8 cellular contexts compared by ENCODE assay signal in the genomic region with DNA sequence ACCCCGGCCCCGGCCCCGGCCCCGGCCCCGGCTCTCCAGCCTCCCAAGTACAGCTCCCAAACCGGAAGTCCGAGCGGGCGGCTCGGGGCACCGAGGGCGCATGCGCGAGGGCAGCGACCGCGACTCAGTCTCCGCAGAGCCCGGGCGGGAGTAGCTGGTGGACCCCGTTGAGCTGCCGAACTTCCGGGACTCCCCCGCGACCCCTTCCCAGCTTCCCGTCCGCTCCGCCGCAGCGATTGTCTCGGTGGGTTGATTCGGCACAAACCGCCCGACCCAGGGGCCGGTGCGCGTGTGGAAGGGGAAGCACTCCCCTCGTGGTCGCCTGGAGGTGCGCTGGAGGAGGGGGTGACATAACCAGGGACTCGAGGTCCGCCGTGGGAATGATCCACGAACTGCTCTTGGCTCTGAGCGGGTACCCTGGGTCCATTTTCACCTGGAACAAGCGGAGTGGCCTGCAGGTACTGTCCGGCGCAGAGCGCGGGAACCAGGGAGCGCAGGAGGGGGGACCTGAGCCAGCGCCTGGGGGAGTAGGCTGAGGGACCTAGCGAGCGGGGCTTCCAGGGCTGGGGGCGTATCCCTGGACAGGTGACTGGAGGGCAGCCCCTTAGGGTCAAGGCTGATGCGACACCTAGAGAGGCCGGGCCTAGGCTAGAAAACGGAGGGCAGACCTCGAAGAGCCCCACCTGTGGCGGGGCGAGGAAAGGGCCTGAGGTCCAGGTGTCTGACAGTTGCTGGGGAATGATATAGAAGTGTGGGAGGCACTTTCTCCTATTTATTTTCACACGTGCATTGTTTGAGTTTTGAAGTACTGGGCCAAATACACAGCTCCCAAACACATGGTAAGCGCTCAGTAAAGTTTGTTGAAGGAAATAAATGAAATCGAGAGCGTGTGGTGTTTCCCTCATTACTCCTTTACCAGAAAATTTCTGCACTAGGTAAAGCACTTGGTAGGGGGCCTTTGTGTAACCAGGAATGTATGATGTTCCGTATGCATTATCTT. TPM values are rescaled to one million over a fixed set of nuclear protein-coding genes. Genes with fewer than 3 reads are reported as not detected.
DNase-seq lines count a peak whose midpoint lies in the region; ATAC-seq and TF ChIP-seq lines count a peak whose summit lies in the region.

A gene with protein sequence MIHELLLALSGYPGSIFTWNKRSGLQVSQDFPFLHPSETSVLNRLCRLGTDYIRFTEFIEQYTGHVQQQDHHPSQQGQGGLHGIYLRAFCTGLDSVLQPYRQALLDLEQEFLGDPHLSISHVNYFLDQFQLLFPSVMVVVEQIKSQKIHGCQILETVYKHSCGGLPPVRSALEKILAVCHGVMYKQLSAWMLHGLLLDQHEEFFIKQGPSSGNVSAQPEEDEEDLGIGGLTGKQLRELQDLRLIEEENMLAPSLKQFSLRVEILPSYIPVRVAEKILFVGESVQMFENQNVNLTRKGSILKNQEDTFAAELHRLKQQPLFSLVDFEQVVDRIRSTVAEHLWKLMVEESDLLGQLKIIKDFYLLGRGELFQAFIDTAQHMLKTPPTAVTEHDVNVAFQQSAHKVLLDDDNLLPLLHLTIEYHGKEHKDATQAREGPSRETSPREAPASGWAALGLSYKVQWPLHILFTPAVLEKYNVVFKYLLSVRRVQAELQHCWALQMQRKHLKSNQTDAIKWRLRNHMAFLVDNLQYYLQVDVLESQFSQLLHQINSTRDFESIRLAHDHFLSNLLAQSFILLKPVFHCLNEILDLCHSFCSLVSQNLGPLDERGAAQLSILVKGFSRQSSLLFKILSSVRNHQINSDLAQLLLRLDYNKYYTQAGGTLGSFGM (plus strand): TSS at position 127 of the 1,000 bp plus-strand sequence. CDS start 254 bp downstream, at position 381.
ZSCAN29 (minus strand) TSS at position 69 of the 1,000 bp plus-strand sequence. CDS start 1,130 bp downstream, outside the sequence.

- no peaks in the 10 kb centered on the region for H3K9me3 ChIP-seq in CD8-positive, alpha-beta memory T cell (ENCODE audit: low read length)
- no peaks in the 10 kb centered on the region for H3K9me3 ChIP-seq in OCI-LY1 (ENCODE audit: low read length)
- H3K9me3 ChIP-seq in mucosa of rectum (ENCODE audit: control insufficient read depth in 2 of 2, low read length in 2 of 2) = no peaks in the 10 kb centered on the region

- H4K20me1 ChIP-seq in OCI-LY1 (ENCODE audit: insufficient read depth, low read length) = no peaks in the 10 kb centered on the region

- 0 out of 2 replicates have a peak, but pooled peaks cover 6% of the 10 kb centered on the region for H3F3A ChIP-seq in OCI-LY1 (ENCODE audit: insufficient read depth, low read length)

- peak within 1 kb of the TSS; percentile 79 for H3K9ac ChIP-seq in OCI-LY1 (ENCODE audit: low read length)
- peak within 1 kb of the TSS; percentile 80 to 94 for H3K9ac ChIP-seq in mucosa of rectum (ENCODE audit: low read depth in 1 of 2, low read length in 2 of 2)

- peaks cover under 1% of the 10 kb centered on the region for H3K36me3 ChIP-seq in CD8-positive, alpha-beta memory T cell (ENCODE audit: insufficient read depth, low read length)
- H3K36me3 ChIP-seq in OCI-LY1 (ENCODE audit: insufficient read depth, low read length) (peaks cover 33% of the 10 kb centered on the region), mucosa of rectum (ENCODE audit: control insufficient read depth in 2 of 2, insufficient read depth in 2 of 2, low read length in 2 of 2) (peaks cover 13 to 18% of the 10 kb centered on the region in 2 donors)

- TF ChIP-seq POLR2A in erythroblast (IDR thresholded peaks at IDR 0.05; ENCODE audit: low read length) = peak; percentile 69

- ATAC-seq in GM19467 (IDR thresholded peaks at IDR 0.05; ENCODE audit: unreplicated experiment) = peak; percentile 71

- POLR2A ChIA-PET in CD8-positive, alpha-beta memory T cell (lab: Charles Lee) = interaction anchor here (0.5 to 1.2 kb wide), 3 partner anchors 41 to 1178 kb away, joined by 3 to 5 read pairs (median 3); partner anchors contain the start of genes HYPK, LCMT2 and SERINC4

- H3K36me3 Mint-ChIP-seq in CD8-positive, alpha-beta memory T cell = peaks cover 22 to 44% (median 33%) of the 10 kb centered on the region in 3 donors

- H3K4me1 ChIP-seq in CD8-positive, alpha-beta memory T cell (ENCODE audit: insufficient read depth, low read length) = peaks cover 27% of the 10 kb centered on the region
- H3K4me1 ChIP-seq in OCI-LY1 (ENCODE audit: insufficient read depth, low read length, severe bottlenecking) (peaks cover 51% of the 10 kb centered on the region), mucosa of rectum (ENCODE audit: control insufficient read depth in 2 of 2, insufficient read depth in 2 of 2, low read length in 2 of 2) (peaks cover 18 to 22% of the 10 kb centered on the region in 2 donors)

- H3K27me3 ChIP-seq in CD8-positive, alpha-beta memory T cell (ENCODE audit: insufficient read depth, low read length, poor library complexity, severe bottlenecking) = no peaks in the 10 kb centered on the region
- H3K27me3 ChIP-seq in OCI-LY1 (ENCODE audit: insufficient read depth, low read length) = no peaks in the 10 kb centered on the region
- no peaks in the 10 kb centered on the region for H3K27me3 ChIP-seq in mucosa of rectum (ENCODE audit: control insufficient read depth in 2 of 2, insufficient read depth in 2 of 2, low read length in 2 of 2)

- peak within 1 kb of the TSS; percentile 83 for H3K4me2 ChIP-seq in OCI-LY1 (ENCODE audit: low read length)

- peaks cover 18% of the 10 kb centered on the region; the same call in 1 of the 2 replicates for H3K79me2 ChIP-seq in OCI-LY1 (ENCODE audit: insufficient read depth, low read length)

- peak within 1 kb of the TSS; percentile 80 for H3K4me3 ChIP-seq in CD8-positive, alpha-beta memory T cell (ENCODE audit: low read length)
- H3K4me3 ChIP-seq in OCI-LY1 (ENCODE audit: low read depth, low read length, poor library complexity, severe bottlenecking) = peak within 1 kb of the TSS; percentile 74
- peak within 1 kb of the TSS; percentile 96 for H3K4me3 ChIP-seq in mucosa of rectum (ENCODE audit: low read length in 2 of 2)

- no peak within 1 kb of the TSS for H2AFZ ChIP-seq in OCI-LY1 (ENCODE audit: low read length)

- peak; percentile 58 for TF ChIP-seq CTCF in OCI-LY1 (IDR thresholded peaks at IDR 0.05; ENCODE audit: low read length)

- peak; percentile 66 to 84 (median 72) for DNase-seq in CD8-positive, alpha-beta memory T cell
- DNase-seq in HUDEP-2 (lab: John Stamatoyannopoulos, UW; ENCODE audit: unreplicated experiment in 76 of 76) = peak in 73 of 76 experiments; percentile 6 to 85 (median 64)
- DNase-seq in activated T-cell treated with anti-CD3 and anti-CD28 coated beads for 24 hours (ENCODE audit: low read depth) = peak; percentile 75
- peak; percentile 87 to 91 for DNase-seq in erythroblast (lab: John Stamatoyannopoulos, UW)
- DNase-seq in stimulated activated CD8-positive, alpha-beta memory T cell treated with anti-CD3 and anti-CD28 coated beads, Interleukin-4, amount 100 ng/mL, for 48 hours = peak; percentile 87

- peak within 1 kb of the TSS; percentile 90 to 96 (median 92) for H3K4me3 Mint-ChIP-seq in CD8-positive, alpha-beta memory T cell

- peaks cover 19 to 30% (median 26%) of the 10 kb centered on the region in 5 donors for H3K9me3 Mint-ChIP-seq in CD8-positive, alpha-beta memory T cell

- H3K27me3 Mint-ChIP-seq in CD8-positive, alpha-beta memory T cell = no peaks in the 10 kb centered on the region

- peak within 1 kb of the TSS; percentile 72 to 98 (median 90) for H3K27ac Mint-ChIP-seq in CD8-positive, alpha-beta memory T cell

- no peaks in the 10 kb centered on the region for H3K9me2 ChIP-seq in OCI-LY1 (ENCODE audit: low read depth, low read length)

- H3K27ac ChIP-seq in CD8-positive, alpha-beta memory T cell (ENCODE audit: low read depth, low read length) = peak within 1 kb of the TSS; percentile 77
- peak within 1 kb of the TSS; percentile 57 for H3K27ac ChIP-seq in OCI-LY1 (ENCODE audit: low read depth, low read length, poor library complexity, severe bottlenecking)
- peak within 1 kb of the TSS; percentile 10 to 43 for H3K27ac ChIP-seq in mucosa of rectum (ENCODE audit: low read depth in 2 of 2, low read length in 2 of 2)

- peaks cover 60 to 67% (median 65%) of the 10 kb centered on the region in 3 donors for H3K4me1 Mint-ChIP-seq in CD8-positive, alpha-beta memory T cell

- CTCF ChIA-PET in CD8-positive, alpha-beta memory T cell (lab: Charles Lee) = interaction anchor here (1.2 to 1.5 kb wide), 5 partner anchors 9 to 143 kb away, joined by 4 to 7 read pairs (median 4); no protein-coding TSS in a partner anchor

RNA-seq across cellular contexts. Expression of the first gene that starts in this region (rescaled TPM):
- 10 to 100 TPM; 39.1 to 44.0 TPM for total RNA-seq in CD8-positive, alpha-beta memory T cell
- polyA plus RNA-seq in CD8-positive, alpha-beta memory T cell = 11.3 TPM

RNA-seq across cellular contexts. Expression of gene ZSCAN29, which starts in this region (rescaled TPM):
- 10 to 100 TPM; 25.3 to 26.6 TPM for total RNA-seq in CD8-positive, alpha-beta memory T cell
- 7.5 TPM for polyA plus RNA-seq in CD8-positive, alpha-beta memory T cell

Comparison
In these comparisons a context has a peak if more than half of its experiments do, and no peak if none do; other contexts are left out.
1. Peak in every context shown above with its lines: DNase-seq, ATAC-seq, H3K4me3 ChIP-seq and H3K27ac ChIP-seq.
2. H3K27ac ChIP-seq: peak in every context shown above with its lines; median percentile 77 in CD8-positive, alpha-beta memory T cell; 57 in OCI-LY1; 26 in mucosa of rectum.